Comparison of ENCODE assay signal across 1 cellular context in the genomic region with DNA sequence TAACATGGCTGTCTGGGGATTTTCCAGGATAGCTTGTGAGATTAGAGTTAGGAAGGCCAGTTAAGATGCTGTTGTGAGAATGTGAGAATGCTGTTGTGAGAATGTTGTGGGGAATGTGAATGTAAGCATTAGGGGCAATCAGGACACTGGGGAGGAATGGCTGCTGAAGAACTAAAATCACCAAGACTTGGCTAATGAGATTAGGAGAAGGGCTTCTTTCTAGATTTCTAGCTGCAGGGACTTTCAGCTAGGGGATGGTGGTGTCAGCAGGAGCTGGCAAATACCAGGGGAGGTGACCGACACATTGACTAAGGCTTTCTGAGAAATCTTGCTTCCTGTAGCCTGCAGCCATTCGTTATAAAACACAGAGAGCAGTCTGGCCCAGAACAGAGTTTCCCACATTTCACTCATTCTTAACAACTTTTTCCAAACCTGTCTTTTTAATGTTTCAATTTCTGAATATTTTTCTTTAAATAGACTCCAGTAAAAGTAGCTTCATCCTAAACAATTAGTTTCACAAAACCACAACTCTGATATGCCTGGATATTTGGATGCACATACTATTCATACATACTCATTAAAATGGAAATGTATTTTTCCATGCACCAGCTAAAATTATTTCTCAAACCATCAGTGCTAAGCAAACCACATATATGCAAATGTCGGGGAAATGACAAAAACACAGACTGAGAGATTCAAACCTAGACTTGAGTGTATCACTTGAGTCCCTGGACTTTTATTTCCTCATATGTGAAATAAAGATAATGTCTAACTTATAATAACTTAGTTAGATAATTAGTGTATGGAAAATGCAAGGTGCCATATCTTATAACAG.
TF ChIP-seq lines count a peak whose summit lies in the region.

No MANE protein-coding gene starts in this region.

TF ChIP-seq in IMR-90, 13 proteins besides CTCF, POLR2A, EP300 and RAD21:
- TF ChIP-seq NFE2L2 (IDR thresholded peaks at IDR 0.05; ENCODE audit: low read depth, low read length) = no peak
- no peak for TF ChIP-seq MXI1 (IDR thresholded peaks at IDR 0.05; ENCODE audit: borderline replicate concordance, low read depth, low read length)
- no peak for TF ChIP-seq BHLHE40 (IDR thresholded peaks at IDR 0.05; ENCODE audit: low read depth, low read length)
- TF ChIP-seq, protein P1, sequence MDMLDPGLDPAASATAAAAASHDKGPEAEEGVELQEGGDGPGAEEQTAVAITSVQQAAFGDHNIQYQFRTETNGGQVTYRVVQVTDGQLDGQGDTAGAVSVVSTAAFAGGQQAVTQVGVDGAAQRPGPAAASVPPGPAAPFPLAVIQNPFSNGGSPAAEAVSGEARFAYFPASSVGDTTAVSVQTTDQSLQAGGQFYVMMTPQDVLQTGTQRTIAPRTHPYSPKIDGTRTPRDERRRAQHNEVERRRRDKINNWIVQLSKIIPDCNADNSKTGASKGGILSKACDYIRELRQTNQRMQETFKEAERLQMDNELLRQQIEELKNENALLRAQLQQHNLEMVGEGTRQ (IDR thresholded peaks at IDR 0.05; ENCODE audit: low read depth, low read length) = no peak
- TF ChIP-seq MAFK (IDR thresholded peaks at IDR 0.05; ENCODE audit: low read depth, low read length) = no peak
- TF ChIP-seq RCOR1 (IDR thresholded peaks at IDR 0.05; ENCODE audit: insufficient replicate concordance, low read length) = no peak
- no peak for TF ChIP-seq SMC3 (IDR thresholded peaks at IDR 0.05; ENCODE audit: low read depth, low read length)
- TF ChIP-seq, protein P2, sequence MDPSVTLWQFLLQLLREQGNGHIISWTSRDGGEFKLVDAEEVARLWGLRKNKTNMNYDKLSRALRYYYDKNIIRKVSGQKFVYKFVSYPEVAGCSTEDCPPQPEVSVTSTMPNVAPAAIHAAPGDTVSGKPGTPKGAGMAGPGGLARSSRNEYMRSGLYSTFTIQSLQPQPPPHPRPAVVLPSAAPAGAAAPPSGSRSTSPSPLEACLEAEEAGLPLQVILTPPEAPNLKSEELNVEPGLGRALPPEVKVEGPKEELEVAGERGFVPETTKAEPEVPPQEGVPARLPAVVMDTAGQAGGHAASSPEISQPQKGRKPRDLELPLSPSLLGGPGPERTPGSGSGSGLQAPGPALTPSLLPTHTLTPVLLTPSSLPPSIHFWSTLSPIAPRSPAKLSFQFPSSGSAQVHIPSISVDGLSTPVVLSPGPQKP (IDR thresholded peaks at IDR 0.05; ENCODE audit: borderline replicate concordance, low read depth, low read length) = no peak
- no peak for TF ChIP-seq CHD1 (IDR thresholded peaks at IDR 0.05; ENCODE audit: low read depth, low read length)
- TF ChIP-seq FOS (IDR thresholded peaks at IDR 0.05; ENCODE audit: low read depth, low read length) = no peak
- TF ChIP-seq RFX5 (IDR thresholded peaks at IDR 0.05; ENCODE audit: low read depth, low read length) = no peak
- TF ChIP-seq CEBPB (IDR thresholded peaks at IDR 0.05; ENCODE audit: low read depth, low read length) = no peak
- no peak for TF ChIP-seq MAZ (IDR thresholded peaks at IDR 0.05; ENCODE audit: borderline replicate concordance, low read depth, low read length)
